In the genomic region with DNA sequence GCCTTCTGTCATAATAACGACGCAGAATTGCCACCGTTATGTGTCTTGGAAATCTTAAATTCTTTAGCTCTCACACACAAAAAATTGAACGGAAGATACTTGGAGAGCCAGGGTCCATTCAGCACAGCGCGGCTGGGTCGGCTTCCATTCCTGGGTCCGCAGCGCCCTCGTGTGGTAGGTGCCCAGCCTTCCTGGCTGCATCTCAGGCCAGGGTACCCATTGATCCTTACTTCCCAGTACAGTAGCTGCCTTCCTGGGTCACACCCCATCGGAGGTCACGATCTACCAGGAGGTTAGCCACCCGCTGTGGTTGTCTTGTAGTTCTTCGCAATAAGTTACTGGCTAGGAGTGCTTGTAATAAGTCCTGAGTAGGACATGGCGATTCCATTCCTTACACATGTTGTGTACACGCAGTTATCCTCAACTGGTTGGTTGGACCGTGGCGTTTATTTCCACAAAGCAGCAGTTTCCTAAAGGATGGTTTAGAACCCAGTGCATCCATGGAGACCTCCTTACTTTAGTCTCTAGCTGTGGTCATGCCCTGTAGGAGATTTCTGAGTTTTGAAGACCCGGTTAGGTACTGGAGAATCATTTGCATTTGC, we compare ENCODE assay signal across 9 cellular contexts. TPM values are rescaled to one million over a fixed set of nuclear protein-coding genes. Genes with fewer than 3 reads are reported as not detected.
DNase-seq lines count a peak whose midpoint lies in the region; ATAC-seq and TF ChIP-seq lines count a peak whose summit lies in the region.
"Had no signal": no experiment of that assay in that cellular context is flagged by ENCODE, and none has a peak within 500 bp of the region (broad histone marks: within the 10 kb centered on the region; RNA-seq: fewer than 3 reads in every experiment).

No MANE protein-coding gene starts in this region.

- no peaks in the 10 kb centered on the region; the same call in 1 of the 2 replicates for H3K27me3 ChIP-seq in DOHH2 (ENCODE audit: control insufficient read depth, low read length)
- H3K27me3 ChIP-seq in PC-3 (ENCODE audit: low read length): no peaks in the 10 kb centered on the region
- no peaks in the 10 kb centered on the region for H3K27me3 ChIP-seq in tibial nerve

- H3K36me3 ChIP-seq in DOHH2 (ENCODE audit: control insufficient read depth, low read length) (no peaks in the 10 kb centered on the region), PC-3 (ENCODE audit: low read depth, low read length) (0 out of 2 replicates have a peak, but pooled peaks cover 3% of the 10 kb centered on the region), tibial nerve (peaks cover 0 to 22% (median 0%) of the 10 kb centered on the region in 3 donors)

- BruUV-seq in PC-3 (replicated peaks; lab: Mats Ljungman, UMichigan): no TSS peak

- H3K27ac ChIP-seq in DOHH2 (ENCODE audit: low read depth, low read length): no peak overlapping the region
- H3K27ac ChIP-seq in PC-3 (ENCODE audit: low read length): no peak overlapping the region
- H3K27ac ChIP-seq in tibial nerve: no peak overlapping the region
- H3K27ac ChIP-seq: epithelial cell of prostate had no signal

- H3K4me2 ChIP-seq in DOHH2 (ENCODE audit: low read length): no peak overlapping the region
- no peak overlapping the region for H3K4me2 ChIP-seq in PC-3 (ENCODE audit: low read length)

- no peaks in the 10 kb centered on the region for H3K4me1 Mint-ChIP-seq in activated T-helper 1 cell treated with anti-CD3 and anti-CD28 coated beads, Interleukin-12 subunit alpha, Interleukin-12 subunit beta, Interleukin-2, Interleukin-4 antibody, amounts not matched to agents 30 ng/mL and 10 ng/mL and 1 ng/mL, durations not matched to agents 14 hours and 24 hours and 36 hours (ENCODE audit: low read depth)

- DNase-seq in HuH-7 (ENCODE audit: low spot score) (peak; percentile 85), PC-3 (peak; percentile 85), fibroblast of villous mesenchyme (ENCODE audit: low read depth) (peak; percentile 68), occipital lobe (lab: John Stamatoyannopoulos, UW) (peak; percentile 77), tibial nerve (ENCODE audit: low spot score in 2 of 2) (peak; percentile 68 to 86)
- DNase-seq in activated T-helper 1 cell treated with anti-CD3 and anti-CD28 coated beads, Interleukin-12 subunit alpha, Interleukin-12 subunit beta, Interleukin-2, Interleukin-4 antibody, amounts not matched to agents 30 ng/mL and 10 ng/mL and 1 ng/mL, durations not matched to agents 14 hours and 24 hours and 36 hours (ENCODE audit: low spot score): peak; percentile 32

- no peaks in the 10 kb centered on the region for H3K9me3 Mint-ChIP-seq in activated T-helper 1 cell treated with anti-CD3 and anti-CD28 coated beads, Interleukin-12 subunit alpha, Interleukin-12 subunit beta, Interleukin-2, Interleukin-4 antibody, amounts not matched to agents 30 ng/mL and 10 ng/mL and 1 ng/mL, durations not matched to agents 14 hours and 24 hours and 36 hours

- no peak overlapping the region for H3K9ac ChIP-seq in PC-3 (ENCODE audit: low read length)

- WGBS in tibial nerve, 2 donors: 28 to 30% methylated on average over 19 of the region's 19 CpGs

- H3K4me1 ChIP-seq in DOHH2 (ENCODE audit: control insufficient read depth, low read length) (no peaks in the 10 kb centered on the region), PC-3 (ENCODE audit: insufficient read depth, low read length) (no peaks in the 10 kb centered on the region), tibial nerve (peaks cover 0 to 7% (median 0%) of the 10 kb centered on the region in 4 donors)

- peak; percentile 71 for ATAC-seq in GM21528 (IDR thresholded peaks at IDR 0.05; ENCODE audit: low FRiP score, unreplicated experiment)
- peak; percentile 99 for ATAC-seq in PC-3

- H3K4me3 ChIP-seq in DOHH2 (ENCODE audit: low read length) (no peak overlapping the region), PC-3 (ENCODE audit: low read length) (no peak overlapping the region), fibroblast of villous mesenchyme (ENCODE audit: low read depth, low read length) (no peak overlapping the region), tibial nerve (no peak overlapping the region)

- no peak for TF ChIP-seq POLR2A in tibial nerve (IDR thresholded peaks at IDR 0.05)

- H3K9me2 ChIP-seq in DOHH2 (replicated peaks; ENCODE audit: control insufficient read depth, low read length) (no peaks in the 10 kb centered on the region), PC-3 (replicated peaks; ENCODE audit: low read length) (no peaks in the 10 kb centered on the region)

- peaks cover 7% of the 10 kb centered on the region for H3K27me3 Mint-ChIP-seq in activated T-helper 1 cell treated with anti-CD3 and anti-CD28 coated beads, Interleukin-12 subunit alpha, Interleukin-12 subunit beta, Interleukin-2, Interleukin-4 antibody, amounts not matched to agents 30 ng/mL and 10 ng/mL and 1 ng/mL, durations not matched to agents 14 hours and 24 hours and 36 hours (ENCODE audit: insufficient read depth)

- peak; percentile 97 for TF ChIP-seq CTCF in DOHH2 (IDR thresholded peaks at IDR 0.05; ENCODE audit: low read depth, low read length, poor library complexity, severe bottlenecking)
- peak; percentile 98 for TF ChIP-seq CTCF in PC-3 (conservative IDR thresholded peaks at IDR 0.05; ENCODE audit: low read depth, low read length)
- peak; percentile 95 for TF ChIP-seq CTCF in fibroblast of villous mesenchyme (IDR thresholded peaks at IDR 0.05; ENCODE audit: insufficient read depth, low read depth, low read length)
- TF ChIP-seq CTCF in tibial nerve (IDR thresholded peaks at IDR 0.05): peak; percentile 80 to 90 (median 84)

- no peaks in the 10 kb centered on the region for H3K36me3 Mint-ChIP-seq in activated T-helper 1 cell treated with anti-CD3 and anti-CD28 coated beads, Interleukin-12 subunit alpha, Interleukin-12 subunit beta, Interleukin-2, Interleukin-4 antibody, amounts not matched to agents 30 ng/mL and 10 ng/mL and 1 ng/mL, durations not matched to agents 14 hours and 24 hours and 36 hours (ENCODE audit: low read depth)

- H2AFZ ChIP-seq in PC-3 (ENCODE audit: low read length): no peak overlapping the region

- H3K27ac Mint-ChIP-seq in activated T-helper 1 cell treated with anti-CD3 and anti-CD28 coated beads, Interleukin-12 subunit alpha, Interleukin-12 subunit beta, Interleukin-2, Interleukin-4 antibody, amounts not matched to agents 30 ng/mL and 10 ng/mL and 1 ng/mL, durations not matched to agents 14 hours and 24 hours and 36 hours: no peak overlapping the region

- H3K4me3 Mint-ChIP-seq in activated T-helper 1 cell treated with anti-CD3 and anti-CD28 coated beads, Interleukin-12 subunit alpha, Interleukin-12 subunit beta, Interleukin-2, Interleukin-4 antibody, amounts not matched to agents 30 ng/mL and 10 ng/mL and 1 ng/mL, durations not matched to agents 14 hours and 24 hours and 36 hours: no peak overlapping the region

- CTCF ChIA-PET in PC-3 (lab: Charles Lee): interaction anchor here (0.5 to 1.2 kb wide), 9 partner anchors 11 to 312 kb away, joined by 3 to 7 read pairs (median 4); a partner anchor contains a TSS

- H3K9me3 ChIP-seq in DOHH2 (ENCODE audit: control insufficient read depth, insufficient read depth, low read length): no peaks in the 10 kb centered on the region
- H3K9me3 ChIP-seq in PC-3 (ENCODE audit: low read length): no peaks in the 10 kb centered on the region
- H3K9me3 ChIP-seq in tibial nerve: no peaks in the 10 kb centered on the region

- H3F3A ChIP-seq in DOHH2 (ENCODE audit: control insufficient read depth, insufficient read depth): no peaks in the 10 kb centered on the region
- H3F3A ChIP-seq in PC-3 (ENCODE audit: low read length, unreplicated experiment): no peaks in the 10 kb centered on the region

- intact Hi-C loops in PC-3 (cut with micrococcal nuclease): loop anchor here (1.0 to 5.0 kb wide), 6 partner anchors 26 to 496 kb away; a partner anchor contains a TSS
- intact Hi-C loops in activated T-helper 1 cell treated with anti-CD3 and anti-CD28 coated beads, Interleukin-12 subunit alpha, Interleukin-12 subunit beta, Interleukin-2, Interleukin-4 antibody, amounts not matched to agents 30 ng/mL and 10 ng/mL and 1 ng/mL, durations not matched to agents 14 hours and 24 hours and 36 hours (cut with micrococcal nuclease): loop anchor here (1.0 to 5.0 kb wide), 3 partner anchors 87 to 665 kb away; a partner anchor contains a TSS

- H4K20me1 ChIP-seq in DOHH2 (ENCODE audit: control insufficient read depth, insufficient read depth, low read depth, low read length) (no peaks in the 10 kb centered on the region), PC-3 (ENCODE audit: low read length) (no peaks in the 10 kb centered on the region)

- no peak for TF ChIP-seq EP300 in tibial nerve (IDR thresholded peaks at IDR 0.05)

- no peaks in the 10 kb centered on the region for H3K79me2 ChIP-seq in DOHH2 (ENCODE audit: control insufficient read depth, low read length)
- H3K79me2 ChIP-seq in PC-3 (ENCODE audit: low read length): no peaks in the 10 kb centered on the region

- POLR2A ChIA-PET in PC-3 (lab: Charles Lee; ENCODE audit: unreplicated experiment): no interaction called here

RNA-seq across cellular contexts. Expression of a gene that starts 9.9 kb away (rescaled TPM):
- 48.5 and 50.2 TPM in 2 replicates for total RNA-seq in PC-3 (2014; rRNA removed)
- total RNA-seq in activated T-helper 1 cell treated with anti-CD3 and anti-CD28 coated beads, Interleukin-12 subunit alpha, Interleukin-12 subunit beta, Interleukin-2, Interleukin-4 antibody, amounts not matched to agents 30 ng/mL and 10 ng/mL and 1 ng/mL, durations not matched to agents 14 hours and 24 hours and 36 hours: not detected in 2 replicates
- total RNA-seq in fibroblast of villous mesenchyme: 1.7 and 2.3 TPM in 2 replicates
- 9.4 TPM for total RNA-seq in occipital lobe
- 10 to 100 TPM; 32.2 to 81.8 (median 36.5) TPM for total RNA-seq in tibial nerve

RNA-seq across cellular contexts. Expression of a gene that starts 28.7 kb away (rescaled TPM):
- total RNA-seq in PC-3 (2014; rRNA removed): 13.3 and 17.7 TPM in 2 replicates
- not detected in 2 replicates for total RNA-seq in activated T-helper 1 cell treated with anti-CD3 and anti-CD28 coated beads, Interleukin-12 subunit alpha, Interleukin-12 subunit beta, Interleukin-2, Interleukin-4 antibody, amounts not matched to agents 30 ng/mL and 10 ng/mL and 1 ng/mL, durations not matched to agents 14 hours and 24 hours and 36 hours
- 2.2 and 4.2 TPM in 2 replicates for total RNA-seq in fibroblast of villous mesenchyme
- 7.8 TPM for total RNA-seq in occipital lobe
- total RNA-seq in tibial nerve: 10 to 100 TPM; 24.3 to 40.5 (median 31.9) TPM

Comparison
In these comparisons a context has a peak if more than half of its experiments do, and no peak if none do; other contexts are left out.
1. DNase-seq: peak in every context shown above with its lines; median percentile 85 in HuH-7; 85 in PC-3; 77 in occipital lobe; 77 in tibial nerve; 68 in fibroblast of villous mesenchyme; 32 in activated T-helper 1 cell treated with anti-CD3 and anti-CD28 coated beads, Interleukin-12 subunit alpha, Interleukin-12 subunit beta, Interleukin-2, Interleukin-4 antibody, amounts not matched to agents 30 ng/mL and 10 ng/mL and 1 ng/mL, durations not matched to agents 14 hours and 24 hours and 36 hours.